Comparison of ENCODE assay signal across 31 cellular contexts in the genomic region with DNA sequence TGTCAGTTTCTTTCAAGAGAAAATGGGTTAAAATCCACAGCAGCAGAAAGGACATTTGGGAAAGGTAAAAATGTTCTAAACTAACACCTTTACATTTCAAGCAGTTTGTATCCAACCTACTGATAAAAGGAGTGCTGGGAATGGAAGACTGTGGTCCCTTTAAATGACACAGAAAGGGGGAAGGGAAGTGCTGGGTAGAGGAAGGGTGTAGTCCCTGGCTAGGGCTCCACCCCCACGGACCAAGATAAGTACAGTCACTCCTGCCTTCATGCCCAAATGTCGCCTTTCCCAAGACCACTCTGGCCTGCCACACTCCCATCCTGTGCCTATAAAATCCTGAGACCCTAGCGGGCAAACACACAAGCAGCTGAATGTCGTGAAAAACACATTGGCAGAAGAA.
"Had no signal": no experiment of that assay in that cellular context is flagged by ENCODE, and none has a peak within 500 bp of the region (broad histone marks: within the 10 kb centered on the region; RNA-seq: fewer than 3 reads in every experiment).

No MANE protein-coding gene starts in this region.

- H3K27me3 ChIP-seq: MG63 had no signal

- H3K27ac Mint-ChIP-seq: activated CD4-positive, alpha-beta memory T cell treated with anti-CD3 and anti-CD28 coated beads for 36 hours; activated CD4-positive, alpha-beta T cell treated with anti-CD3 and anti-CD28 coated beads for 36 hours; activated naive CD4-positive, alpha-beta T cell treated with anti-CD3 and anti-CD28 coated beads, Interleukin-2, amount 10 ng/mL, durations not matched to agents 7 days and 5 days; activated naive CD8-positive, alpha-beta T cell; activated naive CD8-positive, alpha-beta T cell treated with anti-CD3 and anti-CD28 coated beads, Interleukin-2, amount 50 U/mL, for 24 hours; activated T-helper 1 cell treated with anti-CD3 and anti-CD28 coated beads, Interleukin-12 subunit alpha, Interleukin-12 subunit beta, Interleukin-2, Interleukin-4 antibody, amounts not matched to agents 30 ng/mL and 10 ng/mL and 1 ng/mL, durations not matched to agents 14 hours and 24 hours and 36 hours; brain; WTC11 had no signal

- H3K4me3 Mint-ChIP-seq: activated CD4-positive, alpha-beta memory T cell treated with anti-CD3 and anti-CD28 coated beads for 36 hours; activated CD4-positive, alpha-beta T cell treated with anti-CD3 and anti-CD28 coated beads for 36 hours; activated naive CD4-positive, alpha-beta T cell treated with anti-CD3 and anti-CD28 coated beads, Interleukin-2, amount 10 ng/mL, durations not matched to agents 7 days and 5 days; activated naive CD8-positive, alpha-beta T cell; activated naive CD8-positive, alpha-beta T cell treated with anti-CD3 and anti-CD28 coated beads, Interleukin-2, amount 50 U/mL, for 24 hours; activated T-cell treated with anti-CD3 and anti-CD28 coated beads, Interleukin-2, amount 50 U/mL, for 4 hours; activated T-helper 1 cell treated with anti-CD3 and anti-CD28 coated beads, Interleukin-12 subunit alpha, Interleukin-12 subunit beta, Interleukin-2, Interleukin-4 antibody, amounts not matched to agents 30 ng/mL and 10 ng/mL and 1 ng/mL, durations not matched to agents 14 hours and 24 hours and 36 hours; brain; WTC11 had no signal

- H3K27me3 Mint-ChIP-seq: activated CD4-positive, alpha-beta memory T cell treated with anti-CD3 and anti-CD28 coated beads for 36 hours; activated CD4-positive, alpha-beta T cell treated with anti-CD3 and anti-CD28 coated beads for 36 hours; activated naive CD4-positive, alpha-beta T cell treated with anti-CD3 and anti-CD28 coated beads, Interleukin-2, amount 10 ng/mL, durations not matched to agents 7 days and 5 days; activated naive CD8-positive, alpha-beta T cell; brain had no signal

- H3K36me3 ChIP-seq: MG63 had no signal

- H3K4me3 ChIP-seq: MG63 had no signal

- H3K9me3 Mint-ChIP-seq: activated naive CD8-positive, alpha-beta T cell treated with anti-CD3 and anti-CD28 coated beads, Interleukin-2, amount 50 U/mL, for 24 hours; activated T-helper 1 cell treated with anti-CD3 and anti-CD28 coated beads, Interleukin-12 subunit alpha, Interleukin-12 subunit beta, Interleukin-2, Interleukin-4 antibody, amounts not matched to agents 30 ng/mL and 10 ng/mL and 1 ng/mL, durations not matched to agents 14 hours and 24 hours and 36 hours had no signal

- H3K36me3 Mint-ChIP-seq: activated CD4-positive, alpha-beta memory T cell treated with anti-CD3 and anti-CD28 coated beads for 36 hours; activated naive CD4-positive, alpha-beta T cell treated with anti-CD3 and anti-CD28 coated beads, Interleukin-2, amount 10 ng/mL, durations not matched to agents 7 days and 5 days; activated naive CD8-positive, alpha-beta T cell; brain had no signal

- DNase-seq: activated CD4-positive, alpha-beta memory T cell treated with anti-CD3 and anti-CD28 coated beads for 36 hours; activated CD4-positive, alpha-beta T cell treated with anti-CD3 and anti-CD28 coated beads for 36 hours; activated CD4-positive, alpha-beta T cell treated with anti-CD3 and anti-CD28 coated beads, Interleukin-2, amount 50 U/mL, for 1 hour; activated CD8-positive, alpha-beta memory T cell treated with anti-CD3 and anti-CD28 coated beads, Interleukin-2, amount 50 U/mL, for 4 hours; activated gamma-delta T cell treated with Interleukin-2 at 50 U/mL for 16 hours; activated naive CD4-positive, alpha-beta T cell treated with anti-CD3 and anti-CD28 coated beads, Interleukin-2, amount 10 ng/mL, durations not matched to agents 7 days and 5 days; activated naive CD8-positive, alpha-beta T cell treated with anti-CD3 and anti-CD28 coated beads, Interleukin-2, amount 50 U/mL, for 24 hours; activated T-cell treated with anti-CD3 and anti-CD28 coated beads for 4 hours; activated T-cell treated with anti-CD3 and anti-CD28 coated beads, Interleukin-2, amount 50 U/mL, for 4 hours; anterior cingulate cortex; caudate nucleus; cerebellar nuclear complex; Kasumi-1; KG1; NCI-H1048; NCI-H1105 treated with DMSO at 0.1 percent for 48 hours; NCI-H1436; NCI-H1694; NCI-H2029; NCI-H510A; NCI-H526; NCI-H748 treated with DMSO at 0.1 percent for 48 hours; Right ventricle myocardium superior; SW 1271; T-helper 1 cell had no signal

- H3K9me3 ChIP-seq: MG63 had no signal

- ATAC-seq: activated CD4-positive, alpha-beta T cell treated with anti-CD3 and anti-CD28 coated beads for 36 hours; activated CD4-positive, CD25-positive, alpha-beta regulatory T cell treated with anti-CD3 and anti-CD28 coated beads, Interleukin-2, amount 50 U/mL, for 24 hours; activated naive CD8-positive, alpha-beta T cell treated with anti-CD3 and anti-CD28 coated beads, Interleukin-2, amount 50 U/mL, for 24 hours; activated T-cell treated with anti-CD3 and anti-CD28 coated beads, Interleukin-2, amount 50 U/mL, for 4 hours; WTC11 had no signal

- H3K4me1 Mint-ChIP-seq: activated CD4-positive, alpha-beta T cell treated with anti-CD3 and anti-CD28 coated beads for 36 hours; activated naive CD4-positive, alpha-beta T cell treated with anti-CD3 and anti-CD28 coated beads, Interleukin-2, amount 10 ng/mL, durations not matched to agents 7 days and 5 days; activated naive CD8-positive, alpha-beta T cell treated with anti-CD3 and anti-CD28 coated beads, Interleukin-2, amount 50 U/mL, for 24 hours; brain had no signal
